In the genomic region with DNA sequence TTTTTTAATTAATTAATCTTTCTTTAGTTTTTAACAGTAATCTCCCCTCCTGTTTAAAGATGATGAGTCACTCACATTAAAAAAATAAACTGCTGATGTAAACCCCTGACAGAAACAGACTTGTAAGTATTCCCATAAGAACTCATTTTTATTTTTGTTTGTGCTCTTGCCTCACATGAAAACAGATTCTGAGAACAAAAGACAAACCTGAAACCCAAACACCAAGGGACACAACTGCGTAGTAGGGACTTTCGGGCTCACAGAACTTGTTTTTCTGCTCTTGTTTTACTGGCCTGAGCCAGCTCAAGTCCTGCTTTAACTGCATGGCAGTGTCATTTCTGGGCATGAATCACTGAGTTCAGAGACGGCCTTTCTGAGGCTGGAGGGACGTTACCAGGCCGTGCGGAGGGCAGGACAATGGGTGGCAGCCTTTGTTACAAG, we compare ENCODE assay signal across 9 cellular contexts.
DNase-seq lines count a peak whose midpoint lies in the region; ATAC-seq and TF ChIP-seq lines count a peak whose summit lies in the region.
"Had no signal": no experiment of that assay in that cellular context is flagged by ENCODE, and none has a peak within 500 bp of the region (broad histone marks: within the 10 kb centered on the region; RNA-seq: fewer than 3 reads in every experiment).

No MANE protein-coding gene starts in this region.

- H3K4me1 ChIP-seq in ascending aorta (peaks cover 8 to 60% of the 10 kb centered on the region in 2 donors), right cardiac atrium (ENCODE audit: control insufficient read depth, insufficient read depth, low read length) (peaks cover 20% of the 10 kb centered on the region)

- CTCF ChIA-PET in AG04449 (lab: Yijun Ruan, JAX) = interaction anchor here (1.0 to 1.5 kb wide), 2 partner anchors 24 to 86 kb away, joined by 3 to 4 read pairs; no protein-coding TSS in a partner anchor

- TF ChIP-seq CTCF in AG04449 (IDR thresholded peaks at IDR 0.05; ENCODE audit: insufficient read depth, low read length, missing control alignments) = no peak
- TF ChIP-seq CTCF in ascending aorta (IDR thresholded peaks at IDR 0.05) = no peak

- POLR2A ChIA-PET in AG04449 (lab: Yijun Ruan, JAX) = no interaction called here

- no peaks in the 10 kb centered on the region for H3K9me3 ChIP-seq in ascending aorta
- no peaks in the 10 kb centered on the region for H3K9me3 ChIP-seq in right cardiac atrium (ENCODE audit: control insufficient read depth, low read length)
- H3K9me3 ChIP-seq: HAP-1 had no signal

- DNase-seq in AG04449 (ENCODE audit: low read depth, low spot score) (peak; percentile 21), LHCN-M2 (ENCODE audit: low read depth) (peak; percentile 88), ascending aorta (ENCODE audit: low spot score in 2 of 2) (peak; percentile 31 to 83), right cardiac atrium (peak in 2 of 3 donors; percentile 50 to 65), renal cortical epithelial cell (ENCODE audit: low read depth) (peak; percentile 97), NCI-H2227 treated with DMSO at 0.1 percent for 48 hours (lab: John Stamatoyannopoulos, UW) (no peak)
- no peak for DNase-seq in central memory CD4-positive, alpha-beta T cell

- intact Hi-C loops in ascending aorta (cut with DNase I) = loop anchor here (10.0 kb wide), 1 partner anchor 602 kb away; a partner anchor contains a TSS
- intact Hi-C loops in right cardiac atrium (cut with DNase I) = loop anchor here in 1 of 4 donors (10.0 kb wide), 1 partner anchor 268 kb away; no protein-coding TSS in a partner anchor

- H3K27ac ChIP-seq in ascending aorta = peak overlapping the region; percentile 82 to 93
- H3K27ac ChIP-seq in right cardiac atrium (ENCODE audit: low read length) = peak overlapping the region; percentile 94

- WGBS in right cardiac atrium = 21% methylated on average over 6 of the region's 6 CpGs

- H3K4me3 ChIP-seq in AG04449 (ENCODE audit: low read depth, low read length) = no peak overlapping the region
- peak overlapping the region; percentile 27 to 37 for H3K4me3 ChIP-seq in ascending aorta
- H3K4me3 ChIP-seq in right cardiac atrium (ENCODE audit: low read length) = no peak overlapping the region
- H3K4me3 ChIP-seq: HAP-1 had no signal

- no peaks in the 10 kb centered on the region for H3K27me3 ChIP-seq in ascending aorta
- H3K27me3 ChIP-seq in right cardiac atrium (ENCODE audit: control insufficient read depth, insufficient read depth) = no peaks in the 10 kb centered on the region

- H3K36me3 ChIP-seq in ascending aorta = peaks cover 13 to 34% of the 10 kb centered on the region in 2 donors

- ATAC-seq in GM19043 (IDR thresholded peaks at IDR 0.05; ENCODE audit: low read depth, unreplicated experiment) (peak; percentile 57), right cardiac atrium (peak; percentile 78 to 85)

Comparison
In these comparisons a context has a peak if more than half of its experiments do, and no peak if none do; other contexts are left out.
1. DNase-seq: peak in AG04449 (single experiment), LHCN-M2 (single experiment), ascending aorta (2 of 2), right cardiac atrium (2 of 3) and renal cortical epithelial cell (single experiment); none in central memory CD4-positive, alpha-beta T cell (single experiment) and NCI-H2227 treated with DMSO at 0.1 percent for 48 hours (single experiment).
2. H3K4me3 ChIP-seq: peak in ascending aorta (2 of 2); none in AG04449 (single experiment) and right cardiac atrium (single experiment).